9 cellular contexts compared by ENCODE assay signal in genomic region chr3:181265750-181266333, GRCh38.
DNase-seq lines count a peak whose midpoint lies in the region; ATAC-seq, FAIRE-seq and TF ChIP-seq lines count a peak whose summit lies in the region.
"Had no signal": no experiment of that assay in that cellular context is flagged by ENCODE, and none has a peak within 500 bp of the region (broad histone marks: within the 10 kb centered on the region; RNA-seq: fewer than 3 reads in every experiment).

No MANE protein-coding gene starts in this region.

- H3K4me1 ChIP-seq in Karpas-422 (ENCODE audit: low read length), result peaks cover 7% of the 10 kb centered on the region
- H3K4me1 ChIP-seq in trophoblast cell (ENCODE audit: control insufficient read depth in 1 of 2, insufficient read depth in 2 of 2, low read length in 2 of 2), result no peaks in the 10 kb centered on the region

- no peak overlapping the region for H4K91ac ChIP-seq in trophoblast cell (ENCODE audit: low read depth, low read length)

- no peak overlapping the region for H3K4me3 Mint-ChIP-seq in type B pancreatic cell

- H3K27me3 ChIP-seq in Karpas-422 (ENCODE audit: low read length) (no peaks in the 10 kb centered on the region), bronchial epithelial cell (ENCODE audit: control insufficient read depth, insufficient read depth, low read length) (no peaks in the 10 kb centered on the region), trophoblast cell (ENCODE audit: insufficient read depth, low read length) (no peaks in the 10 kb centered on the region)

- DNase-seq in GM12864 (ENCODE audit: low read depth), result peak; percentile 16
- peak; percentile 50 for DNase-seq in Karpas-422
- peak; percentile 10 for DNase-seq in bronchial epithelial cell (ENCODE audit: low read depth)
- DNase-seq in activated effector memory CD4-positive, alpha-beta T cell treated with Interleukin-2 at 50 U/mL for 16 hours, result no peak
- DNase-seq in type B pancreatic cell (ENCODE audit: extremely low spot score, unreplicated experiment), result no peak
- no peak for DNase-seq in mucosa of gallbladder (ENCODE audit: low spot score)
- no peak for DNase-seq in trophoblast cell

- H3K9ac ChIP-seq in Karpas-422 (ENCODE audit: low read length) (peak overlapping the region; percentile 60), trophoblast cell (ENCODE audit: low read length) (no peak overlapping the region)

- H3K9me2 ChIP-seq in Karpas-422 (replicated peaks; ENCODE audit: insufficient read depth, low read length), result no peaks in the 10 kb centered on the region

- no peak overlapping the region for H2BK120ac ChIP-seq in trophoblast cell (ENCODE audit: insufficient read depth, low read length, poor library complexity)

- H3K9me3 ChIP-seq in Karpas-422 (ENCODE audit: low read length) (no peaks in the 10 kb centered on the region), trophoblast cell (ENCODE audit: insufficient read depth, low read depth, low read length) (no peaks in the 10 kb centered on the region)

- no peak overlapping the region for H2BK5ac ChIP-seq in trophoblast cell (ENCODE audit: low read depth, low read length, poor library complexity)

- no peak for FAIRE-seq in bronchial epithelial cell (lab: Jason Lieb, UNC)
- FAIRE-seq: endometrium had no signal

- H3K9me3 Mint-ChIP-seq in type B pancreatic cell, result no peaks in the 10 kb centered on the region

- no peaks in the 10 kb centered on the region for H4K20me1 ChIP-seq in Karpas-422 (ENCODE audit: insufficient read depth, low read depth, low read length)

- no peak overlapping the region for H3K18ac ChIP-seq in trophoblast cell (ENCODE audit: low read length)

- H4K8ac ChIP-seq in trophoblast cell (ENCODE audit: low read depth, low read length), result no peak overlapping the region

- no peak overlapping the region for H3K27ac ChIP-seq in Karpas-422 (ENCODE audit: low read length)
- no peak overlapping the region for H3K27ac ChIP-seq in trophoblast cell (ENCODE audit: low read depth, low read length)

- no peak overlapping the region for H4K12ac ChIP-seq in trophoblast cell (ENCODE audit: low read depth, low read length)

- peak; percentile 88 for ATAC-seq in GM21526 (IDR thresholded peaks at IDR 0.05; ENCODE audit: low FRiP score, unreplicated experiment)

- H3K27ac Mint-ChIP-seq in type B pancreatic cell, result no peak overlapping the region

- H3K36me3 Mint-ChIP-seq in type B pancreatic cell, result no peaks in the 10 kb centered on the region

- WGBS in trophoblast cell (ENCODE audit: extremely low coverage, insufficient coverage, insufficient read length), result no CpG with 5 or more reads among the region's 4 CpGs

- no peaks in the 10 kb centered on the region for H3K4me1 Mint-ChIP-seq in type B pancreatic cell (ENCODE audit: unreplicated experiment)

- no peak overlapping the region for H2BK12ac ChIP-seq in trophoblast cell (ENCODE audit: low read length)

- H3K79me1 ChIP-seq in trophoblast cell (ENCODE audit: low read length), result no peaks in the 10 kb centered on the region

- no peak overlapping the region for H3K4ac ChIP-seq in trophoblast cell (ENCODE audit: low read depth, low read length)

- H2AFZ ChIP-seq in Karpas-422 (ENCODE audit: low read length) (peak overlapping the region; percentile 79; the same call in 1 of the 2 replicates), trophoblast cell (ENCODE audit: insufficient read depth, low read length, poor library complexity) (no peak overlapping the region)

- peaks cover 17% of the 10 kb centered on the region for H3K27me3 Mint-ChIP-seq in type B pancreatic cell

- H3K4me3 ChIP-seq in GM12864 (ENCODE audit: low read depth, low read length) (peak overlapping the region; percentile 11; the same call in 1 of the 2 replicates), Karpas-422 (ENCODE audit: low read length) (peak overlapping the region; percentile 47), bronchial epithelial cell (ENCODE audit: low read depth, low read length) (peak overlapping the region; percentile 12), trophoblast cell (ENCODE audit: low read depth, low read length) (no peak overlapping the region)

- H3K23ac ChIP-seq in trophoblast cell (ENCODE audit: low read length), result no peak overlapping the region

- H3K4me2 ChIP-seq in Karpas-422 (ENCODE audit: low read depth, low read length, poor library complexity, severe bottlenecking), result peak overlapping the region; percentile 61
- no peak overlapping the region for H3K4me2 ChIP-seq in trophoblast cell (ENCODE audit: low read length)

- no peak overlapping the region for H2AK5ac ChIP-seq in trophoblast cell (ENCODE audit: low read length)

- H3K36me3 ChIP-seq in Karpas-422 (ENCODE audit: insufficient read depth, low read length) (no peaks in the 10 kb centered on the region), bronchial epithelial cell (ENCODE audit: control insufficient read depth, insufficient read depth, low read length) (no peaks in the 10 kb centered on the region), trophoblast cell (ENCODE audit: control insufficient read depth in 1 of 2, insufficient read depth in 2 of 2, low read length in 2 of 2) (no peaks in the 10 kb centered on the region)

- no peak overlapping the region for H3K14ac ChIP-seq in trophoblast cell (ENCODE audit: low read length)

- TF ChIP-seq CTCF in GM12864 (IDR thresholded peaks at IDR 0.05; ENCODE audit: low read depth, low read length, missing control alignments) (no peak), bronchial epithelial cell (IDR thresholded peaks at IDR 0.05; ENCODE audit: insufficient read depth, low read length, severe bottlenecking) (no peak), type B pancreatic cell (conservative IDR thresholded peaks at IDR 0.05) (no peak)

- H3K79me2 ChIP-seq in Karpas-422 (ENCODE audit: low read length) (no peaks in the 10 kb centered on the region), trophoblast cell (ENCODE audit: control insufficient read depth, insufficient read depth, low read length, poor library complexity) (no peaks in the 10 kb centered on the region)

Comparison
In these comparisons a context has a peak if more than half of its experiments do, and no peak if none do; other contexts are left out.
1. DNase-seq: peak in GM12864 (single experiment), Karpas-422 (single experiment) and bronchial epithelial cell (single experiment); none in activated effector memory CD4-positive, alpha-beta T cell treated with Interleukin-2 at 50 U/mL for 16 hours (single experiment), type B pancreatic cell (single experiment), mucosa of gallbladder (single experiment) and trophoblast cell (0 of 2).